Comparison of ENCODE assay signal across 1 cellular context in genomic region chr16:57660715-57661463, GRCh38.
A peak's percentile ranks its signal among the peaks of the same experiment; 100 is the strongest.
TF ChIP-seq lines count a peak whose summit lies in the region.

No MANE protein-coding gene starts in this region.

TF ChIP-seq in HepG2, 621 proteins besides CTCF, POLR2A, EP300 and RAD21 (continued from another document and continues in another):
- TF ChIP-seq ZSCAN22 (CRISPR knock-in tag; IDR thresholded peaks at IDR 0.05) = no peak
- TF ChIP-seq PHF5A (CRISPR knock-in tag; IDR thresholded peaks at IDR 0.05; ENCODE audit: low read depth, unreplicated experiment) = peak; percentile 15
- TF ChIP-seq REL (CRISPR knock-in tag; conservative IDR thresholded peaks at IDR 0.05) = no peak
- TF ChIP-seq TAF1 (CRISPR knock-in tag; IDR thresholded peaks at IDR 0.05) = no peak
- no peak for TF ChIP-seq RFX5 (IDR thresholded peaks at IDR 0.05; ENCODE audit: low read depth, low read length)
- TF ChIP-seq ZNF564 (CRISPR knock-in tag; IDR thresholded peaks at IDR 0.05) = no peak
- TF ChIP-seq MEIS1 (CRISPR knock-in tag; IDR thresholded peaks at IDR 0.05; ENCODE audit: borderline replicate concordance) = no peak
- TF ChIP-seq KDM5A (IDR thresholded peaks at IDR 0.05; ENCODE audit: borderline replicate concordance, low read length) = no peak
- TF ChIP-seq ZNF616 (CRISPR knock-in tag; IDR thresholded peaks at IDR 0.05; ENCODE audit: low read depth) = no peak
- no peak for TF ChIP-seq MEIS2 (CRISPR knock-in tag; IDR thresholded peaks at IDR 0.05)
- TF ChIP-seq TBL1XR1 (IDR thresholded peaks at IDR 0.05; ENCODE audit: borderline replicate concordance, low read length, partially characterized antibody) = no peak
- no peak for TF ChIP-seq TSC22D2 (CRISPR knock-in tag; IDR thresholded peaks at IDR 0.05; ENCODE audit: borderline replicate concordance)
- no peak for TF ChIP-seq DMAP1 (CRISPR knock-in tag; IDR thresholded peaks at IDR 0.05)
- TF ChIP-seq FOXO1 (CRISPR knock-in tag; IDR thresholded peaks at IDR 0.05) = no peak
- no peak for TF ChIP-seq NFIC (IDR thresholded peaks at IDR 0.05; ENCODE audit: low read length)
- TF ChIP-seq MIER2 (CRISPR knock-in tag; IDR thresholded peaks at IDR 0.05) = no peak
- TF ChIP-seq KAT8 (CRISPR knock-in tag; IDR thresholded peaks at IDR 0.05) = peak; percentile 61; the same call in 1 of the 2 replicates
- TF ChIP-seq ZHX1 (CRISPR knock-in tag; IDR thresholded peaks at IDR 0.05; ENCODE audit: low read depth) = no peak
- TF ChIP-seq ZNF121 (CRISPR knock-in tag; IDR thresholded peaks at IDR 0.05) = no peak
- TF ChIP-seq BCL3 (CRISPR knock-in tag; IDR thresholded peaks at IDR 0.05) = no peak
- peak; percentile 37; the same call in 1 of the 2 replicates for TF ChIP-seq ZNF574 (CRISPR knock-in tag; IDR thresholded peaks at IDR 0.05)
- TF ChIP-seq ZNF232 (CRISPR knock-in tag; IDR thresholded peaks at IDR 0.05; ENCODE audit: borderline replicate concordance) = peak; percentile 65; the same call in 1 of the 2 replicates
- TF ChIP-seq DRAP1 (CRISPR knock-in tag; IDR thresholded peaks at IDR 0.05) = no peak
- TF ChIP-seq ZUFSP (CRISPR knock-in tag; IDR thresholded peaks at IDR 0.05; ENCODE audit: borderline replicate concordance) = no peak
- no peak for TF ChIP-seq XRCC5 (optimal IDR thresholded peaks at IDR 0.05; ENCODE audit: low read length)
- no peak for TF ChIP-seq ZBTB25 (CRISPR knock-in tag; IDR thresholded peaks at IDR 0.05)
- no peak for TF ChIP-seq KLF6 (CRISPR knock-in tag; IDR thresholded peaks at IDR 0.05)
- no peak for TF ChIP-seq HOXD1 (CRISPR knock-in tag; IDR thresholded peaks at IDR 0.05)
- no peak for TF ChIP-seq ZNF20 (CRISPR knock-in tag; IDR thresholded peaks at IDR 0.05)
- TF ChIP-seq ZNF530 (CRISPR knock-in tag; IDR thresholded peaks at IDR 0.05; ENCODE audit: low read depth) = no peak
- no peak; the same call in 1 of the 2 replicates for TF ChIP-seq ZNF792 (CRISPR knock-in tag; IDR thresholded peaks at IDR 0.05)
- no peak for TF ChIP-seq TERF1 (CRISPR knock-in tag; IDR thresholded peaks at IDR 0.05)
- no peak for TF ChIP-seq FOXA1 (IDR thresholded peaks at IDR 0.05)
- TF ChIP-seq FOXA1 (CRISPR knock-in tag; IDR thresholded peaks at IDR 0.05) = no peak
- no peak for TF ChIP-seq AGO1 (IDR thresholded peaks at IDR 0.05; ENCODE audit: low read depth, low read length, poor library complexity, severe bottlenecking)
- no peak; the same call in 1 of the 2 replicates for TF ChIP-seq ZNF44 (CRISPR knock-in tag; IDR thresholded peaks at IDR 0.05)
- TF ChIP-seq HIVEP1 (CRISPR knock-in tag; IDR thresholded peaks at IDR 0.05) = 0 out of 2 replicates have a peak, but pooled peaks have one; percentile 5
- TF ChIP-seq ZNF572 (CRISPR knock-in tag; IDR thresholded peaks at IDR 0.05) = peak; percentile 70; the same call in 1 of the 2 replicates
- TF ChIP-seq ZSCAN12 (CRISPR knock-in tag; IDR thresholded peaks at IDR 0.05) = no peak
- peak; percentile 59; the same call in 1 of the 2 replicates for TF ChIP-seq ZNF333 (CRISPR knock-in tag; IDR thresholded peaks at IDR 0.05; ENCODE audit: borderline replicate concordance)
- no peak for TF ChIP-seq PCBP2 (optimal IDR thresholded peaks at IDR 0.05; ENCODE audit: low read depth, low read length, poor library complexity, severe bottlenecking)
- TF ChIP-seq ZNF496 (CRISPR knock-in tag; IDR thresholded peaks at IDR 0.05; ENCODE audit: insufficient replicate concordance) = no peak
- TF ChIP-seq ZBTB7B (CRISPR knock-in tag; IDR thresholded peaks at IDR 0.05) = no peak
- no peak for TF ChIP-seq RFX1 (IDR thresholded peaks at IDR 0.05)
- TF ChIP-seq BRD4 (CRISPR knock-in tag; IDR thresholded peaks at IDR 0.05) = no peak
- no peak for TF ChIP-seq SRY (CRISPR knock-in tag; IDR thresholded peaks at IDR 0.05)
- no peak for TF ChIP-seq SNRNP70 (IDR thresholded peaks at IDR 0.05; ENCODE audit: low read depth, low read length)
- TF ChIP-seq PRDM10 (CRISPR knock-in tag; IDR thresholded peaks at IDR 0.05; ENCODE audit: low read depth) = 0 out of 2 replicates have a peak, but pooled peaks have one; percentile 20
- TF ChIP-seq DR1 (CRISPR knock-in tag; IDR thresholded peaks at IDR 0.05) = no peak
- no peak for TF ChIP-seq MIER3 (CRISPR knock-in tag; IDR thresholded peaks at IDR 0.05; ENCODE audit: borderline replicate concordance)
- TF ChIP-seq ZNF124 (CRISPR knock-in tag; IDR thresholded peaks at IDR 0.05) = 0 out of 2 replicates have a peak, but pooled peaks have one; percentile 43
- no peak for TF ChIP-seq MTF2 (CRISPR knock-in tag; IDR thresholded peaks at IDR 0.05; ENCODE audit: borderline replicate concordance)
- TF ChIP-seq SP4 (CRISPR knock-in tag; IDR thresholded peaks at IDR 0.05) = no peak
- TF ChIP-seq TP53 (CRISPR knock-in tag; conservative IDR thresholded peaks at IDR 0.05) = no peak
- no peak for TF ChIP-seq SIX4 (CRISPR knock-in tag; IDR thresholded peaks at IDR 0.05)
- TF ChIP-seq ZNF639 (CRISPR knock-in tag; conservative IDR thresholded peaks at IDR 0.05) = no peak
